Comparison of ENCODE assay signal across 1 cellular context in the genomic region with DNA sequence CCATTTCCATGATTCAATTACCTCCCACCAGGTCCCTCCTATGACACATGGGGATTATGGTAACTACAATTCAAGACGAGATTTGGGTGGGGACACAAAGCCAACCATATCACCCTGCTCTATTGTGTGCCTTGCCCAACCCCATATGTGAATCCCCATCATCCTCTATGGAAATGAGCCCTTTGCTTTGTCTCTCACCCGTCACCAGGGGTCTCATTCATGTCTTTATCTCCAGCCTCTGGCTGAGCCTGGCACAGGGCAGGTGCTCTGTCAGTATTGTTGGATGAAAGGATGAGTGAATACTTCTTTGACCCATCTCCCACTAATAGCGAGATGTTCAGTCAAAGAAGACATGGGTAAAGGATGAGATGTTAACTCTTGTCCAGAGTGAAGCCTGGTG.
TF ChIP-seq lines count a peak whose summit lies in the region.

No MANE protein-coding gene starts in this region.

TF ChIP-seq in H1, 55 proteins besides CTCF, POLR2A, EP300 and RAD21:
- no peak for TF ChIP-seq NANOG (IDR thresholded peaks at IDR 0.05; ENCODE audit: insufficient read depth, low read depth, low read length, poor library complexity, severe bottlenecking)
- no peak for TF ChIP-seq BACH1 (IDR thresholded peaks at IDR 0.05; ENCODE audit: low read length)
- TF ChIP-seq POLR2AphosphoS5 (IDR thresholded peaks at IDR 0.05; ENCODE audit: low read depth, low read length) = no peak
- no peak for TF ChIP-seq HDAC2 (IDR thresholded peaks at IDR 0.05; ENCODE audit: borderline replicate concordance in 1 of 2, low read depth in 2 of 2, low read length in 2 of 2)
- TF ChIP-seq, protein P1, sequence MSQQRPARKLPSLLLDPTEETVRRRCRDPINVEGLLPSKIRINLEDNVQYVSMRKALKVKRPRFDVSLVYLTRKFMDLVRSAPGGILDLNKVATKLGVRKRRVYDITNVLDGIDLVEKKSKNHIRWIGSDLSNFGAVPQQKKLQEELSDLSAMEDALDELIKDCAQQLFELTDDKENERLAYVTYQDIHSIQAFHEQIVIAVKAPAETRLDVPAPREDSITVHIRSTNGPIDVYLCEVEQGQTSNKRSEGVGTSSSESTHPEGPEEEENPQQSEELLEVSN (IDR thresholded peaks at IDR 0.05) = no peak
- no peak for TF ChIP-seq SP2 (IDR thresholded peaks at IDR 0.05; ENCODE audit: low read length)
- no peak for TF ChIP-seq GABPA (IDR thresholded peaks at IDR 0.05; ENCODE audit: borderline replicate concordance, insufficient read depth, low read length)
- no peak for TF ChIP-seq TAF1 (IDR thresholded peaks at IDR 0.05; ENCODE audit: low read depth, low read length)
- no peak for TF ChIP-seq TBP (IDR thresholded peaks at IDR 0.05; ENCODE audit: low read depth, low read length)
- TF ChIP-seq ASH2L (IDR thresholded peaks at IDR 0.05; ENCODE audit: low read length) = no peak
- no peak for TF ChIP-seq EZH2 (IDR thresholded peaks at IDR 0.05; ENCODE audit: low read depth, low read length, severe bottlenecking)
- TF ChIP-seq EGR1 (IDR thresholded peaks at IDR 0.05; ENCODE audit: borderline replicate concordance, low read depth, low read length) = no peak
- TF ChIP-seq RNF2 (IDR thresholded peaks at IDR 0.05; ENCODE audit: borderline replicate concordance, low read depth, low read length, missing control alignments, poor library complexity, severe bottlenecking) = no peak
- no peak for TF ChIP-seq SIX5 (IDR thresholded peaks at IDR 0.05; ENCODE audit: low read depth, low read length)
